4 cellular contexts compared by ENCODE assay signal in genomic region chr17:20210180-20210579, GRCh38.
"Had no signal": no experiment of that assay in that cellular context is flagged by ENCODE, and none has a peak within 500 bp of the region (broad histone marks: within the 10 kb centered on the region; RNA-seq: fewer than 3 reads in every experiment).

No MANE protein-coding gene starts in this region.

- H3K4me3 ChIP-seq: GM23338 had no signal

- H3K27ac Mint-ChIP-seq: GM23338, H9 had no signal

- H3K4me2 ChIP-seq: GM23338 had no signal

- H3K9me3 Mint-ChIP-seq: GM23338 had no signal

- H2AFZ ChIP-seq: GM23338 had no signal

- ATAC-seq: GM23338 had no signal

- H3K4me3 Mint-ChIP-seq: GM23338, H9 had no signal

- DNase-seq: H9, HCEC 1CT, IMR-90 had no signal
